1 cellular context compared by ENCODE assay signal in genomic region chr10:123891147-123892011, GRCh38.
TF ChIP-seq lines count a peak whose summit lies in the region.

CPXM2 (minus strand) TSS chr10:123891807; CDS start chr10:123891659, 148 bp downstream.

TF ChIP-seq in H1, 55 proteins besides CTCF, POLR2A, EP300 and RAD21:
- TF ChIP-seq CHD7 (IDR thresholded peaks at IDR 0.05; ENCODE audit: insufficient replicate concordance, low read length): no peak
- TF ChIP-seq CBX5 (IDR thresholded peaks at IDR 0.05; ENCODE audit: low read depth, low read length): no peak
- TF ChIP-seq YY1 (IDR thresholded peaks at IDR 0.05; ENCODE audit: low read depth, low read length): no peak
- TF ChIP-seq KDM5A (IDR thresholded peaks at IDR 0.05; ENCODE audit: low read length): no peak
- 0 out of 2 replicates have a peak, but pooled peaks have one; percentile 67 for TF ChIP-seq E2F6 (IDR thresholded peaks at IDR 0.05)
- TF ChIP-seq GABPA (IDR thresholded peaks at IDR 0.05; ENCODE audit: borderline replicate concordance, insufficient read depth, low read length): 0 out of 2 replicates have a peak, but pooled peaks have one; percentile 11
- TF ChIP-seq TAF1 (IDR thresholded peaks at IDR 0.05; ENCODE audit: low read depth, low read length): 0 out of 2 replicates have a peak, but pooled peaks have one; percentile 19
- 0 out of 2 replicates have a peak, but pooled peaks have one; percentile 25 for TF ChIP-seq TBP (IDR thresholded peaks at IDR 0.05; ENCODE audit: low read depth, low read length)
- peak; percentile 91 for TF ChIP-seq KDM4A (IDR thresholded peaks at IDR 0.05; ENCODE audit: low read depth, low read length, severe bottlenecking)
- no peak for TF ChIP-seq POLR2AphosphoS5 (IDR thresholded peaks at IDR 0.05; ENCODE audit: low read depth, low read length)
- TF ChIP-seq NANOG (IDR thresholded peaks at IDR 0.05; ENCODE audit: insufficient read depth, low read depth, low read length, poor library complexity, severe bottlenecking): no peak
TF ChIP-seq in H1: peak in this region for 5.
